ENCODE assay signal across 8 cellular contexts in genomic region chr6:166515072-166515810, GRCh38.
DNase-seq lines count a peak whose midpoint lies in the region; ATAC-seq and TF ChIP-seq lines count a peak whose summit lies in the region.

No MANE protein-coding gene starts in this region.

- TF ChIP-seq CTCF in GM20000 (IDR thresholded peaks at IDR 0.05; ENCODE audit: extremely low read depth, missing control alignments): no peak
- TF ChIP-seq CTCF in dorsolateral prefrontal cortex (IDR thresholded peaks at IDR 0.05 in 54 of 56, conservative IDR thresholded peaks at IDR 0.05 in 2 of 56; ENCODE audit: low read depth in 1 of 56, partially characterized antibody in 56 of 56): peak in 36 of 56 donors; percentile 8 to 59 (median 32)
- no peak for TF ChIP-seq CTCF in natural killer cell (IDR thresholded peaks at IDR 0.05)

- H3K27ac Mint-ChIP-seq in natural killer cell: no peak overlapping the region

- no peaks in the 10 kb centered on the region for H3K4me1 Mint-ChIP-seq in natural killer cell

- peak overlapping the region in 37 of 59 donors; percentile 2 to 69 (median 37) for H3K27ac ChIP-seq in dorsolateral prefrontal cortex

- H3K36me3 Mint-ChIP-seq in natural killer cell: no peaks in the 10 kb centered on the region

- peaks cover 0 to 2% of the 10 kb centered on the region in 2 donors for H3K27me3 Mint-ChIP-seq in natural killer cell (ENCODE audit: low read depth in 2 of 2)

- H3K4me3 Mint-ChIP-seq in natural killer cell: no peak overlapping the region

- no peaks in the 10 kb centered on the region for H3K27me3 ChIP-seq in dorsolateral prefrontal cortex

- in situ Hi-C loops in KBM-7 (cut with MboI; ENCODE audit: low pct_unique_long_range_greater_than_20kb, low sequenced_read_pairs): no loop called here

- intact Hi-C loops in dorsolateral prefrontal cortex (cut with DNase I) (loop anchor here in 1 of 2 donors (2.0 kb wide), 1 partner anchor 112 kb away; the partner anchor contains the start of gene RPS6KA2), natural killer cell (cut with micrococcal nuclease) (no loop called here)

- peak; percentile 22 for DNase-seq in GM20000 (ENCODE audit: low spot score)
- DNase-seq in RPMI7951 (ENCODE audit: low read depth): peak; percentile 85
- DNase-seq in dorsolateral prefrontal cortex: peak in 7 of 10 donors; percentile 22 to 92 (median 76)
- peak in 3 of 4 experiments; percentile 28 to 58 (median 46) for DNase-seq in stimulated activated CD4-positive, alpha-beta T cell treated with anti-CD3 and anti-CD28 coated beads, Interleukin-1b, Interleukin-23, amount 100 ng/mL, for 24 hours (ENCODE audit: low read depth in 4 of 4, low spot score in 1 of 4)
- no peak for DNase-seq in NCI-H524 treated with DMSO at 0.1 percent for 48 hours (lab: John Stamatoyannopoulos, UW)
- DNase-seq in natural killer cell: no peak
- no peak for DNase-seq in KBM-7

- ATAC-seq in HG03457 (IDR thresholded peaks at IDR 0.05; ENCODE audit: unreplicated experiment) (no peak), natural killer cell (no peak)

- H3K4me3 ChIP-seq in dorsolateral prefrontal cortex: peak overlapping the region in 1 of 59 donors; percentile 7

- no peaks in the 10 kb centered on the region for H3K9me3 Mint-ChIP-seq in natural killer cell

Comparison
In these comparisons a context has a peak if more than half of its experiments do, and no peak if none do; other contexts are left out.
1. DNase-seq: peak in GM20000 (single experiment), RPMI7951 (single experiment), dorsolateral prefrontal cortex (7 of 10) and stimulated activated CD4-positive, alpha-beta T cell treated with anti-CD3 and anti-CD28 coated beads, Interleukin-1b, Interleukin-23, amount 100 ng/mL, for 24 hours (3 of 4); none in NCI-H524 treated with DMSO at 0.1 percent for 48 hours (single experiment), natural killer cell (single experiment) and KBM-7 (single experiment).
2. CTCF ChIP-seq: peak in dorsolateral prefrontal cortex (36 of 56); none in GM20000 (single experiment) and natural killer cell (single experiment).